ENCODE assay signal across 1 cellular context in the genomic region with DNA sequence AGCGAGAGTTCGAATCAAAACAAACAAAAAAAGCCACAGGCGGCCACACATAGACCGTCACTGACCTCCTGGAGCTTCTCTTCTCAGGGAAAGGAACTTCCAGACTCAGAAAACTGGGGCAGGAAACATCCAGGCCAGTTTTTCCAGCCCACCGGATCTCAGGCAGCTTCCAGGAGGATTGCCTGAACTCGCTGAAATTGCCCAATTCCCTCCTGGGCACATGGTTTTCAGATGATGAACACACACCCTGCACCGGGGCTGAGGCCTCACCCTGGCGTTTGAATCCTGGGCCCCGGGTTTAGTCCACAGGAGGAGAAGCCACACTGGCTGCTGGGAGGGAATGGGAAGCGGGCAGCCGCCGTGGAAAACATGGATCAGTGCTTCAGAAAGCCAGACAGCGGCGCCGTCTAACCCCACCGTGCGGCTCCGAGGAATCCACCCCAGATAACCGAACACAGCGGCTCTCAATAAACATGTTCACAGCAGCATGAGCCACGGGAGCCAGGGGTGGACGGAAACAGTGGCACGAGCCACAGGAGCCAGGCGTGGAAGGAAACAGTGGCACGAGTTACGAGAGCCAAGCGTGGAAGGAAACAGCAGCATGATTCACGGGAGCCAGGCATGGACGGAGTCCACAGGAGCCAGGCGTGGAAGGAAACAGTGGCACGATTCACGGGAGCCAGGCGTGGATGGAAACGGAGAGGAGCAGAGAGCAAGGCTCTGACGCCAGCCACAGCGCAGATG.
A peak's percentile ranks its signal among the peaks of the same experiment; 100 is the strongest.
TF ChIP-seq lines count a peak whose summit lies in the region.

No MANE protein-coding gene starts in this region.

TF ChIP-seq in HCT116, 20 proteins besides CTCF, POLR2A, EP300 and RAD21:
- TF ChIP-seq, protein P1, sequence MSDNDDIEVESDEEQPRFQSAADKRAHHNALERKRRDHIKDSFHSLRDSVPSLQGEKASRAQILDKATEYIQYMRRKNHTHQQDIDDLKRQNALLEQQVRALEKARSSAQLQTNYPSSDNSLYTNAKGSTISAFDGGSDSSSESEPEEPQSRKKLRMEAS (IDR thresholded peaks at IDR 0.05) = 0 out of 2 replicates have a peak, but pooled peaks have one; percentile 40
- no peak for TF ChIP-seq EGR1 (IDR thresholded peaks at IDR 0.05; ENCODE audit: low read depth)
